ENCODE assay signal across 1 cellular context in genomic region chr6:70413114-70413828, GRCh38.
TF ChIP-seq lines count a peak whose summit lies in the region.

FAM135A (plus strand) TSS chr6:70413508; CDS start chr6:70428343, 14,835 bp downstream.

TF ChIP-seq in HepG2, 621 proteins besides CTCF, POLR2A, EP300 and RAD21 (continued from another document and continues in another):
- TF ChIP-seq ARID4A (CRISPR knock-in tag; IDR thresholded peaks at IDR 0.05; ENCODE audit: borderline replicate concordance) = peak; percentile 84
- peak; percentile 84 for TF ChIP-seq SAP130 (CRISPR knock-in tag; IDR thresholded peaks at IDR 0.05; ENCODE audit: low read depth)
- TF ChIP-seq HBP1 (CRISPR knock-in tag; IDR thresholded peaks at IDR 0.05; ENCODE audit: low read depth) = no peak
- 0 out of 2 replicates have a peak, but pooled peaks have one; percentile 33 for TF ChIP-seq MXD3 (CRISPR knock-in tag; IDR thresholded peaks at IDR 0.05)
- no peak for TF ChIP-seq MZF1 (CRISPR knock-in tag; IDR thresholded peaks at IDR 0.05; ENCODE audit: borderline replicate concordance)
- no peak for TF ChIP-seq ZNF367 (CRISPR knock-in tag; IDR thresholded peaks at IDR 0.05; ENCODE audit: borderline replicate concordance)
- TF ChIP-seq STAT5B (CRISPR knock-in tag; IDR thresholded peaks at IDR 0.05) = no peak
- peak; percentile 79 for TF ChIP-seq TFDP2 (CRISPR knock-in tag; IDR thresholded peaks at IDR 0.05)
- 0 out of 2 replicates have a peak, but pooled peaks have one; percentile 48 for TF ChIP-seq ZNF800 (CRISPR knock-in tag; IDR thresholded peaks at IDR 0.05)
- peak; percentile 39; the same call in 1 of the 2 replicates for TF ChIP-seq MTA1 (CRISPR knock-in tag; IDR thresholded peaks at IDR 0.05; ENCODE audit: borderline replicate concordance)
- no peak for TF ChIP-seq GABPA (IDR thresholded peaks at IDR 0.05; ENCODE audit: low read depth, low read length)
- TF ChIP-seq GABPA (CRISPR knock-in tag; IDR thresholded peaks at IDR 0.05; ENCODE audit: low read depth) = peak; percentile 54
- TF ChIP-seq THAP8 (CRISPR knock-in tag; IDR thresholded peaks at IDR 0.05; ENCODE audit: borderline replicate concordance) = no peak
- no peak for TF ChIP-seq MLXIP (CRISPR knock-in tag; IDR thresholded peaks at IDR 0.05; ENCODE audit: borderline replicate concordance)
- TF ChIP-seq ZZZ3 (CRISPR knock-in tag; IDR thresholded peaks at IDR 0.05; ENCODE audit: borderline replicate concordance) = no peak; the same call in 1 of the 2 replicates
- TF ChIP-seq ZUFSP (CRISPR knock-in tag; IDR thresholded peaks at IDR 0.05; ENCODE audit: borderline replicate concordance) = no peak
- peak; percentile 24; the same call in 1 of the 2 replicates for TF ChIP-seq PAXIP1 (CRISPR knock-in tag; conservative IDR thresholded peaks at IDR 0.05)
- TF ChIP-seq HMG20B (CRISPR knock-in tag; conservative IDR thresholded peaks at IDR 0.05) = 0 out of 2 replicates have a peak, but pooled peaks have one; percentile 52
- TF ChIP-seq ZNF687 (CRISPR knock-in tag; IDR thresholded peaks at IDR 0.05) = peak; percentile 78
- no peak; the same call in 1 of the 2 replicates for TF ChIP-seq KMT2A (CRISPR knock-in tag; IDR thresholded peaks at IDR 0.05)
- TF ChIP-seq SKIL (CRISPR knock-in tag; IDR thresholded peaks at IDR 0.05; ENCODE audit: borderline replicate concordance) = no peak
